ENCODE assay signal across 30 cellular contexts in the genomic region with DNA sequence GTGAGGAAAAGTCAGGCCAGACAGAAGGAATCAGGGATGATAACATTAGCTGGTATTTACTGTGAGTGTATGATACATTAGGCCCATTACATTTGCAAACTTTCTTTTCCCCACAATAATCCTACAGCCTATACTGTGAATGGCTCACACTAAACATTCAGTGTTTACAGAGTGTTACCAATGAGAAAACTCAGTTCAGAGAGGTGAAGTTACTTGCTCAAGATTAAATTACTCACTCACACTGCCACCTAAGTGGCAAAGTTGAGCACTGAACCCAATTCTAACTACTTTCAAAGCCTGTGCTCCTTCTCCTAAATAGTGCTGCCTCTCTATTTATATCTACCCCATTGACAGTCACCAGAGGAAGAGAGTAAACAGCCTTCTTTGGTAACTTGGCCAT. TPM values are rescaled to one million over a fixed set of nuclear protein-coding genes. Genes with fewer than 3 reads are reported as not detected.
DNase-seq lines count a peak whose midpoint lies in the region; ATAC-seq, FAIRE-seq and TF ChIP-seq lines count a peak whose summit lies in the region.
"Had no signal": no experiment of that assay in that cellular context is flagged by ENCODE, and none has a peak within 500 bp of the region (broad histone marks: within the 10 kb centered on the region; RNA-seq: fewer than 3 reads in every experiment).

No MANE protein-coding gene starts in this region.

- in situ Hi-C loops in GM23248 (cut with MboI): no loop called here

- H3K36me3 Mint-ChIP-seq in astrocyte (ENCODE audit: low read depth, unreplicated experiment): peaks cover 46% of the 10 kb centered on the region
- H3K36me3 Mint-ChIP-seq in CD8-positive, alpha-beta memory T cell: peaks cover 43 to 84% (median 48%) of the 10 kb centered on the region in 3 donors

- no peaks in the 10 kb centered on the region for H3K9me2 ChIP-seq in GM23248 (ENCODE audit: insufficient read depth)

- no peak overlapping the region for H3K4me3 Mint-ChIP-seq in astrocyte (ENCODE audit: unreplicated experiment)
- no peak overlapping the region for H3K4me3 Mint-ChIP-seq in CD8-positive, alpha-beta memory T cell
- H3K4me3 Mint-ChIP-seq: activated naive CD8-positive, alpha-beta T cell; naive B cell had no signal

- no peak for TF ChIP-seq POLR2A in A549 (IDR thresholded peaks at IDR 0.05; ENCODE audit: low read length)

- TF ChIP-seq CTCF in A549 (IDR thresholded peaks at IDR 0.05): no peak
- TF ChIP-seq CTCF in astrocyte (IDR thresholded peaks at IDR 0.05; ENCODE audit: insufficient read depth, low read depth, low read length): no peak
- TF ChIP-seq CTCF in foreskin fibroblast (IDR thresholded peaks at IDR 0.05; ENCODE audit: low read depth, low read length): no peak

- H3F3A ChIP-seq in GM23248 (ENCODE audit: insufficient read depth): peaks cover 48% of the 10 kb centered on the region

- H3K27me3 Mint-ChIP-seq in astrocyte (ENCODE audit: low read depth, unreplicated experiment): no peaks in the 10 kb centered on the region
- no peaks in the 10 kb centered on the region for H3K27me3 Mint-ChIP-seq in CD8-positive, alpha-beta memory T cell
- H3K27me3 Mint-ChIP-seq: activated naive CD8-positive, alpha-beta T cell; naive B cell had no signal

- H3K27ac ChIP-seq in A549 (peak overlapping the region; percentile 40 to 63; a peak in 3 of 6 replicates), GM23248 (peak overlapping the region; percentile 86), astrocyte (ENCODE audit: low read depth, low read length) (peak overlapping the region; percentile 75)
- H3K27ac ChIP-seq in CD8-positive, alpha-beta memory T cell (ENCODE audit: low read depth, low read length): no peak overlapping the region
- H3K27ac ChIP-seq: ascending aorta, spleen, stomach, tibial nerve had no signal

- H3K36me3 ChIP-seq in GM23248 (ENCODE audit: low read depth) (peaks cover 50% of the 10 kb centered on the region), astrocyte (ENCODE audit: insufficient read depth, low read length) (peaks cover 52% of the 10 kb centered on the region)
- peaks cover 78% of the 10 kb centered on the region for H3K36me3 ChIP-seq in CD8-positive, alpha-beta memory T cell (ENCODE audit: insufficient read depth, low read length)

- CTCF ChIA-PET in A549 (lab: Yijun Ruan, JAX): interaction anchor here (0.8 kb wide), 1 partner anchor 11 kb away, joined by 3 read pairs; no protein-coding TSS in a partner anchor
- CTCF ChIA-PET in CD8-positive, alpha-beta memory T cell (lab: Charles Lee): interaction anchor here (1.5 to 1.6 kb wide), 2 partner anchors 17 to 25 kb away, joined by 3 to 6 read pairs; no protein-coding TSS in a partner anchor

- no peaks in the 10 kb centered on the region for H3K27me3 ChIP-seq in GM23248 (replicated peaks; ENCODE audit: insufficient read depth)
- H3K27me3 ChIP-seq in astrocyte (ENCODE audit: insufficient read depth, low read length): no peaks in the 10 kb centered on the region
- no peaks in the 10 kb centered on the region for H3K27me3 ChIP-seq in CD8-positive, alpha-beta memory T cell (ENCODE audit: insufficient read depth, low read length, poor library complexity, severe bottlenecking)
- H3K27me3 ChIP-seq: ascending aorta, spleen, stomach, tibial nerve had no signal

- peak overlapping the region; percentile 93 for H3K27ac Mint-ChIP-seq in astrocyte (ENCODE audit: unreplicated experiment)
- peak overlapping the region in 1 of 8 donors; percentile 25 for H3K27ac Mint-ChIP-seq in CD8-positive, alpha-beta memory T cell
- H3K27ac Mint-ChIP-seq: activated naive CD8-positive, alpha-beta T cell had no signal

- H3K4me1 ChIP-seq in A549: peaks cover 34% of the 10 kb centered on the region
- peaks cover 42% of the 10 kb centered on the region for H3K4me1 ChIP-seq in GM23248 (ENCODE audit: insufficient read depth)
- peaks cover 14% of the 10 kb centered on the region for H3K4me1 ChIP-seq in astrocyte (ENCODE audit: insufficient read depth, low read length)
- peaks cover 21% of the 10 kb centered on the region for H3K4me1 ChIP-seq in CD8-positive, alpha-beta memory T cell (ENCODE audit: insufficient read depth, low read length)
- H3K4me1 ChIP-seq: ascending aorta had no signal

- ATAC-seq in A549: no peak
- ATAC-seq in sciatic nerve: no peak
- ATAC-seq: esophagus mucosa had no signal

- H4K20me1 ChIP-seq in GM23248 (ENCODE audit: insufficient read depth) (no peaks in the 10 kb centered on the region), astrocyte (ENCODE audit: insufficient read depth, low read length) (peaks cover 25% of the 10 kb centered on the region)

- no peaks in the 10 kb centered on the region for H3K9me3 Mint-ChIP-seq in astrocyte (ENCODE audit: unreplicated experiment)
- no peaks in the 10 kb centered on the region for H3K9me3 Mint-ChIP-seq in CD8-positive, alpha-beta memory T cell
- H3K9me3 Mint-ChIP-seq: activated T-helper 2 cell treated with anti-CD3 and anti-CD28 coated beads, Interferon-gamma antibody, Interleukin-2, Interleukin-4, amounts not matched to agents 10 μg/mL and 5 μg/mL and 100 μg/mL, durations not matched to agents 14 hours and 24 hours and 36 hours; naive B cell had no signal

- FAIRE-seq in A549 (lab: Jason Lieb, UNC) (no peak), astrocyte (lab: Jason Lieb, UNC) (no peak)
- FAIRE-seq: G401.6, GM18507 had no signal

- no peak for TF ChIP-seq RAD21 in A549 (conservative IDR thresholded peaks at IDR 0.05 in 1 of 2, IDR thresholded peaks at IDR 0.05 in 1 of 2)

- intact Hi-C loops in sciatic nerve (cut with DNase I): no loop called here

- H2AFZ ChIP-seq in GM23248 (no peak overlapping the region), astrocyte (ENCODE audit: low read depth, low read length) (no peak overlapping the region)

- H3K4me1 Mint-ChIP-seq in astrocyte (ENCODE audit: low read depth, unreplicated experiment): peaks cover 22% of the 10 kb centered on the region
- peaks cover 39 to 72% (median 62%) of the 10 kb centered on the region in 3 donors for H3K4me1 Mint-ChIP-seq in CD8-positive, alpha-beta memory T cell

- H3K9me3 ChIP-seq in A549 (no peaks in the 10 kb centered on the region), GM23248 (ENCODE audit: low read depth) (no peaks in the 10 kb centered on the region), astrocyte (ENCODE audit: insufficient read depth, low read depth, low read length) (no peaks in the 10 kb centered on the region)
- H3K9me3 ChIP-seq in CD8-positive, alpha-beta memory T cell (ENCODE audit: low read length): no peaks in the 10 kb centered on the region
- H3K9me3 ChIP-seq: ascending aorta, HAP-1, spleen, stomach, tibial nerve had no signal

- peak overlapping the region; percentile 47 for H3K9ac ChIP-seq in GM23248
- no peak overlapping the region for H3K9ac ChIP-seq in astrocyte (ENCODE audit: low read length)

- H3K79me2 ChIP-seq in GM23248 (ENCODE audit: insufficient read depth) (peaks cover 77% of the 10 kb centered on the region), astrocyte (ENCODE audit: insufficient read depth, low read length) (peaks cover 20% of the 10 kb centered on the region)

- DNase-seq in A549 (ENCODE audit: low read depth in 1 of 2, low spot score in 1 of 2) (no peak), GM23248 (peak; percentile 63), astrocyte (ENCODE audit: low read depth) (no peak), foreskin fibroblast (peak; percentile 40 to 45), NCI-H146 (lab: John Stamatoyannopoulos, UW) (no peak), sciatic nerve (ENCODE audit: low spot score) (no peak), HUDEP-2 (lab: John Stamatoyannopoulos, UW; ENCODE audit: unreplicated experiment in 76 of 76) (no peak)
- no peak for DNase-seq in CD8-positive, alpha-beta memory T cell
- DNase-seq: activated CD4-positive, alpha-beta T cell treated with anti-CD3 and anti-CD28 coated beads for 48 hours; effector CD4-positive, alpha-beta T cell; glutamatergic neuron; naive B cell; NCI-H1092 treated with DMSO at 0.1 percent for 48 hours; NCI-H2029; NCI-H226; NCI-H82; retina; SHP77 treated with DMSO at 0.1 percent for 48 hours; spleen; stimulated activated CD4-positive, alpha-beta T cell treated with anti-CD3 and anti-CD28 coated beads, Interleukin-4, amount 100 ng/mL, for 4 hours; stomach; T-helper 1 cell had no signal

- H3K4me3 ChIP-seq in A549 (no peak overlapping the region), GM23248 (peak overlapping the region; percentile 42), astrocyte (ENCODE audit: insufficient read depth, low read depth, low read length) (no peak overlapping the region), foreskin fibroblast (ENCODE audit: low read depth in 1 of 2, low read length in 2 of 2) (no peak overlapping the region)
- H3K4me3 ChIP-seq in CD8-positive, alpha-beta memory T cell (ENCODE audit: low read length): no peak overlapping the region
- H3K4me3 ChIP-seq: ascending aorta, HAP-1, spleen, stomach, tibial nerve had no signal

- POLR2A ChIA-PET in A549 (lab: Yijun Ruan, JAX): interaction anchor here (1.4 kb wide), 1 partner anchor 9 kb away, joined by 10 read pairs; a partner anchor contains a TSS
- POLR2A ChIA-PET in CD8-positive, alpha-beta memory T cell (lab: Charles Lee): interaction anchor here (1.3 to 1.5 kb wide), 2 partner anchors 9 to 25 kb away, joined by 3 to 5 read pairs; a partner anchor contains a TSS

- H3K4me2 ChIP-seq in A549 (no peak overlapping the region; the same call in 2 of the 3 replicates), GM23248 (ENCODE audit: unreplicated experiment) (peak overlapping the region; percentile 78), astrocyte (ENCODE audit: low read length) (no peak overlapping the region)

- TF ChIP-seq EP300 in A549 (IDR thresholded peaks at IDR 0.05): no peak

RNA-seq across cellular contexts. Expression of a gene that starts 8.5 kb away (rescaled TPM):
- polyA plus RNA-seq in A549 (2011; rRNA removed) (36.3 and 58.9 TPM in 2 replicates), A549 (2017; fragmentation: RNase III; extraction: RNeasy Plus Mini Kit Qiagen cat#74134 plus additional on column Dnase treatment) (33.8 to 35.4 TPM (median 34.4 TPM) in 3 replicates), GM23248 (2016; fragmentation: Nextera tagmentation; extraction: Ambion mirVana) (42.4 and 44.1 TPM in 2 replicates)
- 21.1 and 22.1 TPM in 2 replicates for polyA plus RNA-seq in A549 (2012; cell fraction: cytosol; rRNA removed)
- 41.2 and 43.4 TPM in 2 replicates for polyA plus RNA-seq in A549 (2012; cell fraction: nucleus; rRNA removed)
- 33.0 and 37.9 TPM in 2 replicates for polyA minus RNA-seq in A549 (2011; rRNA and poly(A)+ RNA removed)
- 62.1 and 76.4 TPM in 2 replicates for total RNA-seq in GM23248 (2014; rRNA removed; shearing (Covaris generic))
- total RNA-seq in astrocyte (28.2 and 33.6 TPM in 2 replicates), sciatic nerve (54.2 TPM)
- 10 to 100 TPM; 38.8 to 38.9 TPM for total RNA-seq in CD8-positive, alpha-beta memory T cell
- polyA plus RNA-seq in CD8-positive, alpha-beta memory T cell: 44.0 TPM

RNA-seq across cellular contexts. Expression of a gene that starts 8.7 kb away (rescaled TPM):
- polyA plus RNA-seq in A549 (2011; rRNA removed): 11.8 and 23.9 TPM in 2 replicates
- polyA plus RNA-seq in A549 (2012; cell fraction: cytosol; rRNA removed): 6.5 and 9.1 TPM in 2 replicates
- polyA plus RNA-seq in A549 (2012; cell fraction: nucleus; rRNA removed): 1.2 and 2.5 TPM in 2 replicates
- polyA plus RNA-seq in A549 (2017; fragmentation: RNase III; extraction: RNeasy Plus Mini Kit Qiagen cat#74134 plus additional on column Dnase treatment): 32.0 to 36.1 TPM (median 33.0 TPM) in 3 replicates
- polyA minus RNA-seq in A549 (2011; rRNA and poly(A)+ RNA removed): 1.8 and 2.4 TPM in 2 replicates
- 9.4 and 10.4 TPM in 2 replicates for total RNA-seq in GM23248 (2014; rRNA removed; shearing (Covaris generic))
- 32.3 and 32.4 TPM in 2 replicates for polyA plus RNA-seq in GM23248 (2016; fragmentation: Nextera tagmentation; extraction: Ambion mirVana)
- 8.4 and 9.5 TPM in 2 replicates for total RNA-seq in astrocyte
- 10 to 100 TPM; 25.8 to 26.6 TPM for total RNA-seq in CD8-positive, alpha-beta memory T cell
- 22.9 TPM for polyA plus RNA-seq in CD8-positive, alpha-beta memory T cell
- 8.9 TPM for total RNA-seq in sciatic nerve

RNA-seq across cellular contexts. Expression of a gene that starts 45.0 kb away (rescaled TPM):
- polyA plus RNA-seq in A549 (2011; rRNA removed) (75.2 and 79.0 TPM in 2 replicates), A549 (2017; fragmentation: RNase III; extraction: RNeasy Plus Mini Kit Qiagen cat#74134 plus additional on column Dnase treatment) (41.1 to 45.5 TPM (median 42.1 TPM) in 3 replicates), GM23248 (2016; fragmentation: Nextera tagmentation; extraction: Ambion mirVana) (143 and 145 TPM in 2 replicates)
- 52.6 and 63.0 TPM in 2 replicates for polyA plus RNA-seq in A549 (2012; cell fraction: cytosol; rRNA removed)
- polyA plus RNA-seq in A549 (2012; cell fraction: nucleus; rRNA removed): 95.4 and 111 TPM in 2 replicates
- polyA minus RNA-seq in A549 (2011; rRNA and poly(A)+ RNA removed): 57.2 and 66.3 TPM in 2 replicates
- 166 and 203 TPM in 2 replicates for total RNA-seq in GM23248 (2014; rRNA removed; shearing (Covaris generic))
- total RNA-seq in astrocyte (76.7 and 79.2 TPM in 2 replicates), sciatic nerve (67.7 TPM)
- 10 to 100 TPM; 48.8 to 49.4 TPM for total RNA-seq in CD8-positive, alpha-beta memory T cell
- 75.3 TPM for polyA plus RNA-seq in CD8-positive, alpha-beta memory T cell

RNA-seq across cellular contexts. Expression of a gene that starts 45.2 kb away (rescaled TPM):
- polyA plus RNA-seq in A549 (2011; rRNA removed) (41.9 and 48.8 TPM in 2 replicates), A549 (2017; fragmentation: RNase III; extraction: RNeasy Plus Mini Kit Qiagen cat#74134 plus additional on column Dnase treatment) (35.1 to 37.6 TPM (median 37.3 TPM) in 3 replicates), GM23248 (2016; fragmentation: Nextera tagmentation; extraction: Ambion mirVana) (15.1 and 15.4 TPM in 2 replicates)
- 26.2 and 26.3 TPM in 2 replicates for polyA plus RNA-seq in A549 (2012; cell fraction: cytosol; rRNA removed)
- polyA plus RNA-seq in A549 (2012; cell fraction: nucleus; rRNA removed): 5.8 and 9.1 TPM in 2 replicates
- polyA minus RNA-seq in A549 (2011; rRNA and poly(A)+ RNA removed): 12.5 and 13.3 TPM in 2 replicates
- total RNA-seq in GM23248 (2014; rRNA removed; shearing (Covaris generic)): 12.3 and 17.2 TPM in 2 replicates
- total RNA-seq in astrocyte (10.3 TPM in 2 replicates), sciatic nerve (11.1 TPM)
- 10 to 100 TPM; 21.7 to 21.8 TPM for total RNA-seq in CD8-positive, alpha-beta memory T cell
- polyA plus RNA-seq in CD8-positive, alpha-beta memory T cell: 13.9 TPM

Comparison
In these comparisons a context has a peak if more than half of its experiments do, and no peak if none do; other contexts are left out.
1. DNase-seq: peak in GM23248 (single experiment) and foreskin fibroblast (2 of 2); none in A549 (0 of 2), astrocyte (single experiment), NCI-H146 (single experiment), CD8-positive, alpha-beta memory T cell (0 of 5), sciatic nerve (single experiment) and HUDEP-2 (0 of 76).